1 cellular context compared by ENCODE assay signal in the genomic region with DNA sequence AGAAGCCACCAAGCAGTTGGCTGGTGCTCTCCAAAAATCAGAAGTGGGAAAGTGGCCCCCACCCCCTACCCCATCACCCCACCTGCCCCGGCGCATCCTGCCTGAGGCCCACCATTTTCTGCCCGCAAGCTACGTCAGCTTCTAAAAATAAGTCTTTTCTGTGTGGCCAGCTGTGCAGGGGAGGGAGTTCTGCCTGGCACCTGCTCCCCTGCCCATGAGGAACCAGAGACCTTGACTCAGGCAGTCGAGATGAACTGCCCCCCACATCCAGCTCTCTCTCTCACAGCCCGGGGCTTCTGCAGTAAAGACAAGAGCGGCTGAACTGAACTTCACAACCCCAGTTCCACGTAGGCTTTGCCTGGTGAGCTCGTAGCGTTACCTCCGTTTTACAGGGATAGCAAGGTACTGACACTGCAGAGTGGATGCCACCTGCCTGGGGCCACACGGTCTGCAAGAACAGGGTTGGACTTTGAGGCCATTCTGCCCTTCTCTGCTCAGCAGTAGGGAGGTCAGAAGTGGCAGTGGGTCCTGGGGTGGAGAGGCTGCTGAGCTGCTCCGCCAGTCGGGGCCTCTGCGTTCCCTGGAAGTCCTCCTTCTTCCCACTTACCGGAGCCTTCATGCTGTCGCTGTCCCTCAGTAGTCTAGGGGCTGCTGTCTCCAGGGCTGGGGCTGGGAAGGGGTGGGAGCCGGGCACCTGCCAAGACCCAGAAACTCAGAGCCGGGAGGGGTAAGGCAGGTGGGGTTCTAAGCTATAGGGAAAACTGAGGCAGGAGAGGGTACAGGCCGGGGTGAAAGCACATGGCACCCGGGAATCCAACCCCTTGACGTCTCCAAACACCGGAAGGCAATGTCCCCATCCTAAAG.
A peak's percentile ranks its signal among the peaks of the same experiment; 100 is the strongest.
TF ChIP-seq lines count a peak whose summit lies in the region.

No MANE protein-coding gene starts in this region.

TF ChIP-seq in H1, 55 proteins besides CTCF, POLR2A, EP300 and RAD21:
- TF ChIP-seq, protein P1, sequence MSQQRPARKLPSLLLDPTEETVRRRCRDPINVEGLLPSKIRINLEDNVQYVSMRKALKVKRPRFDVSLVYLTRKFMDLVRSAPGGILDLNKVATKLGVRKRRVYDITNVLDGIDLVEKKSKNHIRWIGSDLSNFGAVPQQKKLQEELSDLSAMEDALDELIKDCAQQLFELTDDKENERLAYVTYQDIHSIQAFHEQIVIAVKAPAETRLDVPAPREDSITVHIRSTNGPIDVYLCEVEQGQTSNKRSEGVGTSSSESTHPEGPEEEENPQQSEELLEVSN (IDR thresholded peaks at IDR 0.05), result peak; percentile 66
- TF ChIP-seq SUZ12 (IDR thresholded peaks at IDR 0.05; ENCODE audit: low read length) (no peak), HDAC6 (IDR thresholded peaks at IDR 0.05; ENCODE audit: low read depth, low read length) (no peak), EZH2 (IDR thresholded peaks at IDR 0.05; ENCODE audit: low read depth, low read length, severe bottlenecking) (no peak), SAP30 (IDR thresholded peaks at IDR 0.05; ENCODE audit: insufficient read depth, insufficient replicate concordance, low read length) (peak; percentile 50), CHD2 (IDR thresholded peaks at IDR 0.05; ENCODE audit: low read length) (no peak), NANOG (IDR thresholded peaks at IDR 0.05; ENCODE audit: insufficient read depth, low read depth, low read length, poor library complexity, severe bottlenecking) (no peak)
- TF ChIP-seq, protein P2, sequence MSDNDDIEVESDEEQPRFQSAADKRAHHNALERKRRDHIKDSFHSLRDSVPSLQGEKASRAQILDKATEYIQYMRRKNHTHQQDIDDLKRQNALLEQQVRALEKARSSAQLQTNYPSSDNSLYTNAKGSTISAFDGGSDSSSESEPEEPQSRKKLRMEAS (IDR thresholded peaks at IDR 0.05), result peak; percentile 65
